3 cellular contexts compared by ENCODE assay signal in genomic region chr1:173857363-173857917, GRCh38.
TF ChIP-seq lines count a peak whose summit lies in the region.

No MANE protein-coding gene starts in this region.

TF ChIP-seq in SK-N-SH, 30 proteins besides CTCF, POLR2A, EP300 and RAD21:
- TF ChIP-seq GATA2 (CRISPR knock-in tag; IDR thresholded peaks at IDR 0.05) (no peak), TCF12 (IDR thresholded peaks at IDR 0.05) (no peak)

TF ChIP-seq in SK-N-SH treated with all-trans-retinoic acid at 6 μM for 48 hours, 23 proteins besides CTCF, POLR2A, EP300 and RAD21:
- TF ChIP-seq ZFP30 (CRISPR knock-in tag; IDR thresholded peaks at IDR 0.05) (no peak), CSDC2 (CRISPR knock-in tag; IDR thresholded peaks at IDR 0.05) (no peak), TOX (CRISPR knock-in tag; IDR thresholded peaks at IDR 0.05; ENCODE audit: borderline replicate concordance) (no peak)

TF ChIP-seq in K562, 482 proteins besides CTCF, POLR2A, EP300 and RAD21:
- TF ChIP-seq NR2C2 (CRISPR knock-in tag; IDR thresholded peaks at IDR 0.05): no peak
- peak; percentile 12; the same call in 1 of the 2 replicates for TF ChIP-seq NR2C2 (tag; IDR thresholded peaks at IDR 0.05)
- TF ChIP-seq SUPT5H (IDR thresholded peaks at IDR 0.05): 0 out of 2 replicates have a peak, but pooled peaks have one; percentile 36
- no peak for TF ChIP-seq SNIP1 (IDR thresholded peaks at IDR 0.05; ENCODE audit: low read depth)
- no peak for TF ChIP-seq MAFF (IDR thresholded peaks at IDR 0.05; ENCODE audit: low read length)
- TF ChIP-seq SRSF1 (IDR thresholded peaks at IDR 0.05; ENCODE audit: low read depth, low read length): no peak
- TF ChIP-seq ELF4 (CRISPR knock-in tag; IDR thresholded peaks at IDR 0.05): no peak
- no peak for TF ChIP-seq FOS (IDR thresholded peaks at IDR 0.05; ENCODE audit: extremely low read depth, insufficient read length)
- no peak for TF ChIP-seq CHD1 (IDR thresholded peaks at IDR 0.05; ENCODE audit: low read length)
- TF ChIP-seq ZBED1 (IDR thresholded peaks at IDR 0.05): no peak
- TF ChIP-seq PHB (CRISPR knock-in tag; IDR thresholded peaks at IDR 0.05): no peak
- TF ChIP-seq ZNF431 (CRISPR knock-in tag; IDR thresholded peaks at IDR 0.05): no peak
- TF ChIP-seq NR2C1 (IDR thresholded peaks at IDR 0.05): peak; percentile 73
- peak; percentile 85 for TF ChIP-seq NR2C1 (tag; IDR thresholded peaks at IDR 0.05)
- TF ChIP-seq KHSRP (IDR thresholded peaks at IDR 0.05): no peak
- no peak for TF ChIP-seq ZNF79 (CRISPR knock-in tag; IDR thresholded peaks at IDR 0.05; ENCODE audit: low read depth)
- no peak for TF ChIP-seq ZNF316 (IDR thresholded peaks at IDR 0.05)
- TF ChIP-seq ZBTB40 (IDR thresholded peaks at IDR 0.05): no peak
- TF ChIP-seq ZBTB40 (CRISPR knock-in tag; IDR thresholded peaks at IDR 0.05): no peak
- no peak for TF ChIP-seq RB1 (IDR thresholded peaks at IDR 0.05; ENCODE audit: low read depth)
- no peak for TF ChIP-seq CTBP1 (IDR thresholded peaks at IDR 0.05; ENCODE audit: borderline replicate concordance)
- 0 out of 2 replicates have a peak, but pooled peaks have one; percentile 40 for TF ChIP-seq POLR2AphosphoS5 (IDR thresholded peaks at IDR 0.05; ENCODE audit: control insufficient read depth, insufficient read depth, low read depth, low read length)
- TF ChIP-seq ATF4 (CRISPR knock-in tag; IDR thresholded peaks at IDR 0.05): no peak
